Comparison of ENCODE assay signal across 21 cellular contexts in genomic region chr4:119731146-119731742, GRCh38.
DNase-seq lines count a peak whose midpoint lies in the region; ATAC-seq, FAIRE-seq and TF ChIP-seq lines count a peak whose summit lies in the region.
"Had no signal": no experiment of that assay in that cellular context is flagged by ENCODE, and none has a peak within 500 bp of the region (broad histone marks: within the 10 kb centered on the region; RNA-seq: fewer than 3 reads in every experiment).

No MANE protein-coding gene starts in this region.

- CTCF ChIA-PET in HepG2 (lab: Yijun Ruan, JAX; ENCODE audit: low intra/inter-chr PET ratio, low total read pairs) = no interaction called here
- CTCF ChIA-PET in OCI-LY7 (lab: Charles Lee; ENCODE audit: unreplicated experiment) = no interaction called here

- no peaks in the 10 kb centered on the region for H3K9me2 ChIP-seq in OCI-LY7 (ENCODE audit: insufficient read depth, low read length)

- H2AFZ ChIP-seq in HepG2 (ENCODE audit: low read length) = no peak overlapping the region
- no peak overlapping the region for H2AFZ ChIP-seq in mesenchymal stem cell (ENCODE audit: low read depth, low read length)
- H2AFZ ChIP-seq in OCI-LY7 (ENCODE audit: low read length) = no peak overlapping the region

- H3K9me3 ChIP-seq in HepG2 (ENCODE audit: low read length) (peaks cover 5% of the 10 kb centered on the region; the same call in 1 of the 2 replicates), right lobe of liver (no peaks in the 10 kb centered on the region), mesenchymal stem cell (ENCODE audit: control insufficient read depth, low read length) (no peaks in the 10 kb centered on the region), aorta (ENCODE audit: control insufficient read depth, low read length) (no peaks in the 10 kb centered on the region), OCI-LY7 (ENCODE audit: low read length) (no peaks in the 10 kb centered on the region)
- H3K9me3 ChIP-seq: BLaER1, colonic mucosa, lower lobe of right lung had no signal

- H3K27me3 Mint-ChIP-seq in chondrocyte (ENCODE audit: low read depth) = no peaks in the 10 kb centered on the region
- H3K27me3 Mint-ChIP-seq: activated T-cell treated with anti-CD3 and anti-CD28 coated beads, Interleukin-2, amount 50 U/mL, for 24 hours; IgD-negative memory B cell had no signal

- no peak overlapping the region for H2AK5ac ChIP-seq in mesenchymal stem cell (ENCODE audit: low read length, severe bottlenecking)

- no peak overlapping the region for H3K9ac ChIP-seq in HepG2 (ENCODE audit: insufficient read depth, low read depth, low read length)
- no peak overlapping the region for H3K9ac ChIP-seq in mesenchymal stem cell (ENCODE audit: low read length)
- H3K9ac ChIP-seq: BLaER1 had no signal

- H3K79me1 ChIP-seq in mesenchymal stem cell (replicated peaks; ENCODE audit: low read length, poor library complexity, severe bottlenecking) = no peaks in the 10 kb centered on the region

- H3K27ac ChIP-seq in HepG2 (ENCODE audit: extremely low read length, insufficient read depth, low read length) (no peak overlapping the region), right lobe of liver (no peak overlapping the region), mesenchymal stem cell (ENCODE audit: low read length, poor library complexity, severe bottlenecking) (no peak overlapping the region), aorta (ENCODE audit: low read depth in 1 of 2, low read length in 2 of 2) (peak overlapping the region; percentile 4 to 81), OCI-LY7 (ENCODE audit: low read depth, low read length, poor library complexity, severe bottlenecking) (no peak overlapping the region)
- H3K27ac ChIP-seq: BLaER1, colonic mucosa, lower lobe of right lung had no signal

- H3K4me1 ChIP-seq in HepG2 (ENCODE audit: insufficient read depth, low read length) (peaks cover 11% of the 10 kb centered on the region), right lobe of liver (peaks cover 0 to 18% (median 4%) of the 10 kb centered on the region in 4 donors), mesenchymal stem cell (ENCODE audit: control insufficient read depth, insufficient read depth, low read depth, low read length) (peaks cover 3% of the 10 kb centered on the region), aorta (ENCODE audit: control insufficient read depth in 1 of 2, insufficient read depth in 2 of 2, low read length in 2 of 2) (peaks cover 7 to 19% of the 10 kb centered on the region in 2 donors), OCI-LY7 (ENCODE audit: insufficient read depth, low read length, poor library complexity, severe bottlenecking) (no peaks in the 10 kb centered on the region)
- H3K4me1 ChIP-seq: BLaER1 had no signal

- peak overlapping the region; percentile 89 for H2BK120ac ChIP-seq in mesenchymal stem cell (ENCODE audit: low read depth, low read length)

- BruUV-seq in HepG2 (replicated peaks; lab: Mats Ljungman, UMichigan) (no TSS peak), OCI-LY7 (replicated peaks; lab: Mats Ljungman, UMichigan) (no TSS peak)

- H4K8ac ChIP-seq in mesenchymal stem cell (ENCODE audit: low read length) = peak overlapping the region; percentile 85

- no peak overlapping the region for H3K4me3 Mint-ChIP-seq in chondrocyte (ENCODE audit: unreplicated experiment)
- H3K4me3 Mint-ChIP-seq: activated CD4-positive, alpha-beta memory T cell treated with anti-CD3 and anti-CD28 coated beads, Interleukin-2, amount 10 ng/mL, durations not matched to agents 7 days and 5 days; activated naive CD4-positive, alpha-beta T cell treated with anti-CD3 and anti-CD28 coated beads, Interleukin-2, amount 50 U/mL, for 24 hours; activated T-cell treated with anti-CD3 and anti-CD28 coated beads, Interleukin-2, amount 50 U/mL, for 24 hours; brain; endodermal cell; IgD-negative memory B cell had no signal

- H3K4me1 Mint-ChIP-seq in chondrocyte (ENCODE audit: low read depth) = peaks cover 97% of the 10 kb centered on the region
- H3K4me1 Mint-ChIP-seq: activated CD4-positive, alpha-beta memory T cell treated with anti-CD3 and anti-CD28 coated beads, Interleukin-2, amount 10 ng/mL, durations not matched to agents 7 days and 5 days; activated naive CD4-positive, alpha-beta T cell treated with anti-CD3 and anti-CD28 coated beads, Interleukin-2, amount 50 U/mL, for 24 hours had no signal

- TF ChIP-seq RAD21 in HepG2 (CRISPR knock-in tag; IDR thresholded peaks at IDR 0.05) = no peak

- H3K4me2 ChIP-seq in HepG2 (ENCODE audit: low read depth, low read length) (no peak overlapping the region), mesenchymal stem cell (ENCODE audit: low read length, poor library complexity, severe bottlenecking) (no peak overlapping the region), OCI-LY7 (ENCODE audit: low read length) (no peak overlapping the region)
- H3K4me2 ChIP-seq: BLaER1 had no signal

- H3K27ac Mint-ChIP-seq in chondrocyte (ENCODE audit: unreplicated experiment) = peak overlapping the region; percentile 94
- H3K27ac Mint-ChIP-seq: activated CD4-positive, alpha-beta memory T cell treated with anti-CD3 and anti-CD28 coated beads, Interleukin-2, amount 10 ng/mL, durations not matched to agents 7 days and 5 days; activated naive CD4-positive, alpha-beta T cell treated with anti-CD3 and anti-CD28 coated beads, Interleukin-2, amount 50 U/mL, for 24 hours; activated T-cell treated with anti-CD3 and anti-CD28 coated beads, Interleukin-2, amount 50 U/mL, for 24 hours; IgD-negative memory B cell had no signal

- TF ChIP-seq EP300 in HepG2 (IDR thresholded peaks at IDR 0.05; ENCODE audit: low read depth in 2 of 2, low read length in 2 of 2) (no peak), HepG2 (CRISPR knock-in tag; IDR thresholded peaks at IDR 0.05; ENCODE audit: borderline replicate concordance) (no peak)

- peak overlapping the region; percentile 81 for H3K4ac ChIP-seq in mesenchymal stem cell (ENCODE audit: low read depth in 1 of 2, low read length in 2 of 2)

- H3K18ac ChIP-seq in mesenchymal stem cell (ENCODE audit: low read depth in 1 of 2, low read length in 2 of 2) = peak overlapping the region; percentile 58 to 66

- H3K79me2 ChIP-seq in HepG2 (ENCODE audit: insufficient read depth, low read length) (no peaks in the 10 kb centered on the region), OCI-LY7 (ENCODE audit: insufficient read depth, low read depth, low read length) (no peaks in the 10 kb centered on the region)

- no peak overlapping the region for H2BK15ac ChIP-seq in mesenchymal stem cell (ENCODE audit: low read depth, poor library complexity, severe bottlenecking)

- H3K4me3 ChIP-seq in HepG2 (replicated peaks in 1 of 3; ENCODE audit: insufficient read depth in 1 of 3, low read depth in 2 of 3, low read length in 3 of 3) (no peak overlapping the region), right lobe of liver (no peak overlapping the region), mesenchymal stem cell (ENCODE audit: insufficient read depth in 1 of 2, low read depth in 1 of 2, low read length in 2 of 2) (no peak overlapping the region), aorta (ENCODE audit: low read length in 2 of 2) (no peak overlapping the region), OCI-LY7 (ENCODE audit: low read depth, low read length, poor library complexity, severe bottlenecking) (no peak overlapping the region)
- H3K4me3 ChIP-seq: BLaER1, colonic mucosa, lower lobe of right lung had no signal

- H3K27me3 ChIP-seq in HepG2 (ENCODE audit: control insufficient read depth in 1 of 2, insufficient read depth in 2 of 2, low read length in 2 of 2) (no peaks in the 10 kb centered on the region), right lobe of liver (no peaks in the 10 kb centered on the region), mesenchymal stem cell (ENCODE audit: control insufficient read depth in 1 of 2, insufficient read depth in 1 of 2, low read length in 2 of 2) (no peaks in the 10 kb centered on the region), aorta (ENCODE audit: control insufficient read depth in 1 of 2, insufficient read depth in 2 of 2, low read length in 1 of 2) (no peaks in the 10 kb centered on the region)
- H3K27me3 ChIP-seq: BLaER1, colonic mucosa had no signal

- H3K36me3 Mint-ChIP-seq in chondrocyte (ENCODE audit: low read depth) = peaks cover 3% of the 10 kb centered on the region
- H3K36me3 Mint-ChIP-seq: activated naive CD4-positive, alpha-beta T cell treated with anti-CD3 and anti-CD28 coated beads, Interleukin-2, amount 50 U/mL, for 24 hours; brain; IgD-negative memory B cell had no signal

- no peak for TF ChIP-seq POLR2A in HepG2 (IDR thresholded peaks at IDR 0.05; ENCODE audit: insufficient read depth in 1 of 2, low read depth in 2 of 2, low read length in 2 of 2)
- no peak for TF ChIP-seq POLR2A in right lobe of liver (IDR thresholded peaks at IDR 0.05)

- H3K9me3 Mint-ChIP-seq in chondrocyte (ENCODE audit: low read depth) = peaks cover 8% of the 10 kb centered on the region
- H3K9me3 Mint-ChIP-seq: activated CD4-positive, alpha-beta memory T cell treated with anti-CD3 and anti-CD28 coated beads, Interleukin-2, amount 10 ng/mL, durations not matched to agents 7 days and 5 days; activated T-cell treated with anti-CD3 and anti-CD28 coated beads, Interleukin-2, amount 50 U/mL, for 24 hours; IgD-negative memory B cell had no signal

- H2BK12ac ChIP-seq in mesenchymal stem cell (ENCODE audit: low read length in 2 of 2) = peak overlapping the region; percentile 75 to 94

- no peak overlapping the region for H3K14ac ChIP-seq in mesenchymal stem cell (ENCODE audit: low read length in 2 of 2)

- 12% methylated on average over 3 of the region's 3 CpGs for WGBS in HepG2 (ENCODE audit: low lambda C conversion rate)
- WGBS in right lobe of liver (ENCODE audit: insufficient coverage, low coverage, low lambda C conversion rate, missing lambda C conversion rate) = 11% methylated on average over 3 of the region's 3 CpGs
- 66% methylated on average over 3 of the region's 3 CpGs for WGBS in mesenchymal stem cell
- 46 to 66% methylated on average over 3 of the region's 3 CpGs for WGBS in aorta, 2 donors

- H3K36me3 ChIP-seq in HepG2 (replicated peaks in 1 of 2; ENCODE audit: control insufficient read depth in 1 of 2, insufficient read depth in 2 of 2, low read length in 2 of 2) (no peaks in the 10 kb centered on the region), right lobe of liver (no peaks in the 10 kb centered on the region), mesenchymal stem cell (ENCODE audit: control insufficient read depth in 1 of 2, insufficient read depth in 2 of 2, low read depth in 1 of 2, low read length in 2 of 2) (no peaks in the 10 kb centered on the region), aorta (ENCODE audit: control insufficient read depth in 1 of 2, insufficient read depth in 2 of 2, low read length in 1 of 2) (no peaks in the 10 kb centered on the region), OCI-LY7 (ENCODE audit: insufficient read depth, low read length) (no peaks in the 10 kb centered on the region)
- H3K36me3 ChIP-seq: BLaER1, colonic mucosa, lower lobe of right lung had no signal

- H4K91ac ChIP-seq in mesenchymal stem cell (ENCODE audit: low read length) = peak overlapping the region; percentile 18

- POLR2A ChIA-PET in HepG2 (lab: Yijun Ruan, JAX) = no interaction called here
- POLR2A ChIA-PET in OCI-LY7 (lab: Charles Lee) = no interaction called here

- no peaks in the 10 kb centered on the region for H4K20me1 ChIP-seq in HepG2 (ENCODE audit: insufficient read depth, low read length)
- H4K20me1 ChIP-seq in OCI-LY7 (ENCODE audit: insufficient read depth, low read length) = no peaks in the 10 kb centered on the region
- H4K20me1 ChIP-seq: BLaER1 had no signal

- ATAC-seq in HepG2 (no peak), right lobe of liver (no peak), aorta (ENCODE audit: low FRiP score) (no peak)
- ATAC-seq: lower lobe of right lung, right cardiac atrium had no signal

- DNase-seq in HepG2 (ENCODE audit: low spot score) = no peak
- DNase-seq in right lobe of liver = no peak
- no peak for DNase-seq in chondrocyte (ENCODE audit: low spot score)
- DNase-seq in mesenchymal stem cell = no peak
- no peak for DNase-seq in aorta
- no peak for DNase-seq in NCI-H2171 treated with DMSO at 0.1 percent for 48 hours (lab: John Stamatoyannopoulos, UW)
- no peak for DNase-seq in NAMALWA (ENCODE audit: low spot score)
- DNase-seq in OCI-LY7 (ENCODE audit: low spot score) = no peak
- DNase-seq: activated CD4-positive, alpha-beta memory T cell treated with anti-CD3 and anti-CD28 coated beads, Interleukin-2, amount 10 ng/mL, durations not matched to agents 7 days and 5 days; activated T-cell treated with anti-CD3 and anti-CD28 coated beads, Interleukin-2, amount 50 U/mL, for 24 hours; endodermal cell; lower lobe of right lung; MM.1S; NCI-H146; right cardiac atrium had no signal

- H2BK5ac ChIP-seq in mesenchymal stem cell (ENCODE audit: low read depth, low read length, poor library complexity, severe bottlenecking) = no peak overlapping the region

- FAIRE-seq in HepG2 (lab: Jason Lieb, UNC) = no peak
- FAIRE-seq: islet of Langerhans had no signal

- in situ Hi-C loops in HepG2 (cut with HindIII; ENCODE audit: extremely low pct_ligation_motif_present, low pct_unique_long_range_greater_than_20kb) = no loop called here

- intact Hi-C loops in HepG2 (cut with micrococcal nuclease; ENCODE audit: unreplicated experiment) = no loop called here
- intact Hi-C loops in right lobe of liver (cut with DNase I) = no loop called here
- intact Hi-C loops in aorta (cut with DNase I) = loop anchor here (5.0 to 10.0 kb wide), 4 partner anchors 101 to 321 kb away; no protein-coding TSS in a partner anchor
- intact Hi-C loops in OCI-LY7 (cut with micrococcal nuclease; ENCODE audit: unreplicated experiment) = no loop called here

- TF ChIP-seq CTCF in HepG2 (CRISPR knock-in tag; IDR thresholded peaks at IDR 0.05) (no peak), right lobe of liver (IDR thresholded peaks at IDR 0.05) (no peak), chondrocyte (IDR thresholded peaks at IDR 0.05) (no peak), OCI-LY7 (conservative IDR thresholded peaks at IDR 0.05; ENCODE audit: low read length) (no peak)

- H3K23ac ChIP-seq in mesenchymal stem cell (ENCODE audit: low read length in 2 of 2) = no peak overlapping the region

Comparison
In these comparisons a context has a peak if more than half of its experiments do, and no peak if none do; other contexts are left out.
1. H3K27ac ChIP-seq: peak in aorta (2 of 2); none in HepG2 (single experiment), right lobe of liver (0 of 3), mesenchymal stem cell (single experiment) and OCI-LY7 (single experiment).
2. intact Hi-C loops: an anchor here in aorta (5.0 to 10.0 kb wide); none called in HepG2, right lobe of liver and OCI-LY7.